16 cellular contexts compared by ENCODE assay signal in the genomic region with DNA sequence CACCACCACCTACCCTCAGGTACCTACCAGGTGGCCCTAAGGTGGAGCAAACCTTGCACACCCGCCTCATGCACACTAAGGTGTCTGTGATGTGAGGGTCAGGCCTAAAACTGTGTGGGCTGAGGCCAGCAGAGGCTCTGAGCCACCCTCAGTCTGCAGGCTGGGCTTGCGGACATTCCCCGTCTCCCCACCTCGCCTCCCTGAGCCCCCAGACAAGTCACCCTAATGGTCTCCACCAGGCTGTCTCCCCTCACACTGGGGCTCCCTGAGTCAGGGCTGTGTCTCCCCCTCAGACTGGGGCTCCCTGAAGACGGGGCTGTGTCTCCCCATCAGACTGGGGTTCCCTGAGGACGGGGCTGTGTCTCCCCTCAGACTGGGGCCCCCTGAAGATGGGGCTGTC. TPM values are rescaled to one million over a fixed set of nuclear protein-coding genes. Genes with fewer than 3 reads are reported as not detected.
"Had no signal": no experiment of that assay in that cellular context is flagged by ENCODE, and none has a peak within 500 bp of the region (broad histone marks: within the 10 kb centered on the region; RNA-seq: fewer than 3 reads in every experiment).

No MANE protein-coding gene starts in this region.

- H3K27ac ChIP-seq: right lobe of liver, thoracic aorta, upper lobe of left lung had no signal

- H3K36me3 Mint-ChIP-seq: mesothelial cell of epicardium; stimulated activated memory B cell treated with anti-CD40 and anti-IgM and Interleukin-4, amounts not matched to agents 10 μg/mL and 1 μg/mL and 100 μg/mL, for 72 hours had no signal

- H3K27me3 ChIP-seq: right lobe of liver, upper lobe of left lung had no signal

- H3K36me3 ChIP-seq: right lobe of liver, thoracic aorta, upper lobe of left lung had no signal

- DNase-seq: activated CD4-positive, alpha-beta T cell treated with anti-CD3 and anti-CD28 coated beads, Interleukin-2, amount 50 U/mL, for 4 hours; activated naive CD4-positive, alpha-beta T cell treated with anti-CD3 and anti-CD28 coated beads, Interleukin-2, amount 50 U/mL, for 16 hours; activated T-cell treated with anti-CD3 and anti-CD28 coated beads, Interleukin-2, amount 50 U/mL, for 72 hours; cerebellar nuclear complex; effector memory CD8-positive, alpha-beta T cell; right lobe of liver; small intestine; stimulated activated CD4-positive, alpha-beta T cell treated with anti-CD3 and anti-CD28 coated beads, Interleukin-4, amount 100 ng/mL, for 24 hours; upper lobe of left lung had no signal

- H3K4me1 Mint-ChIP-seq: mesothelial cell of epicardium; stimulated activated memory B cell treated with anti-CD40 and anti-IgM and Interleukin-4, amounts not matched to agents 10 μg/mL and 1 μg/mL and 100 μg/mL, for 72 hours had no signal

- H3K4me3 Mint-ChIP-seq: activated T-cell treated with anti-CD3 and anti-CD28 coated beads, Interleukin-2, amount 50 U/mL, for 72 hours; dendritic cell treated with granulocyte-macrophage colony-stimulating factor and Interleukin-4, amounts not matched to agents 40 ng/mL and 50 ng/mL, for 4 days; effector memory CD8-positive, alpha-beta T cell; mesothelial cell of epicardium; nephron; stimulated activated memory B cell treated with anti-CD40 and anti-IgM and Interleukin-4, amounts not matched to agents 10 μg/mL and 1 μg/mL and 100 μg/mL, for 72 hours had no signal

- H3K9me3 Mint-ChIP-seq: effector memory CD8-positive, alpha-beta T cell had no signal

- H3K4me1 ChIP-seq: right lobe of liver, upper lobe of left lung had no signal

- H3K9me3 ChIP-seq: right lobe of liver had no signal

- H3K27ac Mint-ChIP-seq: activated T-cell treated with anti-CD3 and anti-CD28 coated beads, Interleukin-2, amount 50 U/mL, for 72 hours; dendritic cell treated with granulocyte-macrophage colony-stimulating factor and Interleukin-4, amounts not matched to agents 40 ng/mL and 50 ng/mL, for 4 days; effector memory CD8-positive, alpha-beta T cell; nephron; stimulated activated memory B cell treated with anti-CD40 and anti-IgM and Interleukin-4, amounts not matched to agents 10 μg/mL and 1 μg/mL and 100 μg/mL, for 72 hours had no signal

- H3K27me3 Mint-ChIP-seq: stimulated activated memory B cell treated with anti-CD40 and anti-IgM and Interleukin-4, amounts not matched to agents 10 μg/mL and 1 μg/mL and 100 μg/mL, for 72 hours had no signal

- ATAC-seq: activated T-cell treated with anti-CD3 and anti-CD28 coated beads, Interleukin-2, amount 50 U/mL, for 72 hours; effector memory CD8-positive, alpha-beta T cell; stimulated activated memory B cell treated with anti-CD40 and anti-IgM and Interleukin-4, amounts not matched to agents 10 μg/mL and 1 μg/mL and 100 μg/mL, for 72 hours had no signal

- H3K4me3 ChIP-seq: right lobe of liver, thoracic aorta, upper lobe of left lung had no signal

RNA-seq across cellular contexts. Expression of a gene that starts 12.5 kb away (rescaled TPM):
- total RNA-seq: osteocyte; T-helper 2 cell treated with Interferon-gamma antibody and Interleukin-4, amounts not matched to agents 100 ng/mL and 5 ng/mL, for 36 hours had no signal
